ENCODE assay signal across 22 cellular contexts in the genomic region with DNA sequence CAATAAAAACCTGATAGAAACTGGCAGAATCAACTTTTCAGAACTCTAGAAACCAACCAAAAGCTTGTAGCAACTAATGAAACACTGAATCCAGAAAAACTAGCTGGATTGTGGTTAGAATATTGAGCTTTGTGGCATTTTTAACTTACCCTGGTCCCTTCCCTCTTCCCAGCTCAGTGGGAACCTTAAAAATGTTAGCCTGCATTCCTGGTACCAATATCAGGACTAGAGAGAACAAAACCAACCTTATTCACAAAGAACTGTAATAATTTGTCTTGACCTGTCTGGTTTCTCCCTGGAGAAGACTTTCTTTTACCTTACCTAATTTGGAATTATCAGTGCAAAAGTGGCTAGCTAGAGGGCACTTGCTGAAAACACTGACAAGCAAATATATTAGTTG. TPM values are rescaled to one million over a fixed set of nuclear protein-coding genes. Genes with fewer than 3 reads are reported as not detected.
"Had no signal": no experiment of that assay in that cellular context is flagged by ENCODE, and none has a peak within 500 bp of the region (broad histone marks: within the 10 kb centered on the region; RNA-seq: fewer than 3 reads in every experiment).

No MANE protein-coding gene starts in this region.

- H3K9me3 Mint-ChIP-seq: activated naive CD4-positive, alpha-beta T cell treated with anti-CD3 and anti-CD28 coated beads, Interleukin-2, amount 10 ng/mL, durations not matched to agents 7 days and 5 days; stimulated activated naive CD8-positive, alpha-beta T cell treated with anti-CD3 and anti-CD28 coated beads, Interleukin-15, Interleukin-2, amounts not matched to agents 100 ng/mL and 50 ng/mL, for 24 hours had no signal

- H3K4me1 ChIP-seq: spleen had no signal

- H3K9me3 ChIP-seq: body of pancreas, mucosa of descending colon, ovary, spleen had no signal

- H3K36me3 Mint-ChIP-seq: activated naive CD4-positive, alpha-beta T cell treated with anti-CD3 and anti-CD28 coated beads, Interleukin-2, amount 10 ng/mL, durations not matched to agents 7 days and 5 days; immature natural killer cell; naive thymus-derived CD4-positive, alpha-beta T cell had no signal

- H3K36me3 ChIP-seq: ovary, spleen had no signal

- H3K27ac ChIP-seq: body of pancreas, ovary, spleen had no signal

- H3K4me3 ChIP-seq: body of pancreas, mucosa of descending colon, ovary, spleen had no signal

- H3K4me3 Mint-ChIP-seq: activated naive CD4-positive, alpha-beta T cell treated with anti-CD3 and anti-CD28 coated beads, Interleukin-2, amount 10 ng/mL, durations not matched to agents 7 days and 5 days; immature natural killer cell; naive thymus-derived CD4-positive, alpha-beta T cell; stimulated activated naive CD8-positive, alpha-beta T cell treated with anti-CD3 and anti-CD28 coated beads, Interleukin-15, Interleukin-2, amounts not matched to agents 100 ng/mL and 50 ng/mL, for 24 hours had no signal

- H3K27me3 Mint-ChIP-seq: activated naive CD4-positive, alpha-beta T cell treated with anti-CD3 and anti-CD28 coated beads, Interleukin-2, amount 10 ng/mL, durations not matched to agents 7 days and 5 days; type B pancreatic cell had no signal

- DNase-seq: activated CD4-positive, CD25-positive, alpha-beta regulatory T cell treated with anti-CD3 and anti-CD28 coated beads, Interleukin-2, amount 50 U/mL, for 72 hours; activated naive CD4-positive, alpha-beta T cell treated with anti-CD3 and anti-CD28 coated beads, Interleukin-2, amount 10 ng/mL, durations not matched to agents 7 days and 5 days; activated T-cell treated with anti-CD3 and anti-CD28 coated beads for 4 hours; effector CD8-positive, alpha-beta T cell; foreskin melanocyte; immature natural killer cell; left colon; mucosa of descending colon; naive thymus-derived CD4-positive, alpha-beta T cell; ovary; spleen; T-helper 9 cell had no signal

- H3K27ac Mint-ChIP-seq: activated naive CD4-positive, alpha-beta T cell treated with anti-CD3 and anti-CD28 coated beads, Interleukin-2, amount 10 ng/mL, durations not matched to agents 7 days and 5 days; immature natural killer cell; naive thymus-derived CD4-positive, alpha-beta T cell; stimulated activated naive CD8-positive, alpha-beta T cell treated with anti-CD3 and anti-CD28 coated beads, Interleukin-15, Interleukin-2, amounts not matched to agents 100 ng/mL and 50 ng/mL, for 24 hours; type B pancreatic cell had no signal

- H3K27me3 ChIP-seq: body of pancreas, ovary, spleen had no signal

- ATAC-seq: body of pancreas; naive thymus-derived CD4-positive, alpha-beta T cell; sciatic nerve had no signal

- H3K4me1 Mint-ChIP-seq: activated naive CD4-positive, alpha-beta T cell treated with anti-CD3 and anti-CD28 coated beads, Interleukin-2, amount 10 ng/mL, durations not matched to agents 7 days and 5 days; immature natural killer cell; naive thymus-derived CD4-positive, alpha-beta T cell had no signal

RNA-seq across cellular contexts. Expression of a gene that starts 21.2 kb away (rescaled TPM):
- total RNA-seq: activated CD8-positive, alpha-beta memory T cell treated with anti-CD3 and anti-CD28 coated beads for 36 hours had no signal

RNA-seq across cellular contexts. Expression of a gene that starts 27.3 kb away (rescaled TPM):
- total RNA-seq: activated CD8-positive, alpha-beta memory T cell treated with anti-CD3 and anti-CD28 coated beads for 36 hours; body of pancreas; fibroblast of lung; left colon; lung microvascular endothelial cell; mucosa of descending colon; naive thymus-derived CD4-positive, alpha-beta T cell; ovary; pulmonary artery endothelial cell; sciatic nerve; spleen; temporal lobe had no signal
- polyA plus RNA-seq: adipose tissue; fibroblast of lung; immature natural killer cell; naive thymus-derived CD4-positive, alpha-beta T cell; ovary; spleen had no signal
